9 cellular contexts compared by ENCODE assay signal in genomic region chr1:212916395-212917133, GRCh38. TPM values are rescaled to one million over a fixed set of nuclear protein-coding genes. Genes with fewer than 3 reads are reported as not detected.
DNase-seq lines count a peak whose midpoint lies in the region; ATAC-seq and TF ChIP-seq lines count a peak whose summit lies in the region.
"Had no signal": no experiment of that assay in that cellular context is flagged by ENCODE, and none has a peak within 500 bp of the region (broad histone marks: within the 10 kb centered on the region; RNA-seq: fewer than 3 reads in every experiment).

No MANE protein-coding gene starts in this region.

- no peaks in the 10 kb centered on the region for H3K27me3 ChIP-seq in NT2/D1 (ENCODE audit: insufficient read depth, insufficient read length)
- H3K27me3 ChIP-seq: adrenal gland had no signal

- in situ Hi-C loops in GM13976 (cut with MboI; ENCODE audit: low sequenced_read_pairs, unreplicated experiment) = no loop called here

- peaks cover 13% of the 10 kb centered on the region for H3K27me3 Mint-ChIP-seq in activated CD4-positive, alpha-beta T cell treated with anti-CD3 and anti-CD28 coated beads, Interleukin-2, amount 10 ng/mL, durations not matched to agents 24 days and 14 days

- no peak overlapping the region for H3K27ac Mint-ChIP-seq in activated CD4-positive, alpha-beta T cell treated with anti-CD3 and anti-CD28 coated beads, Interleukin-2, amount 10 ng/mL, durations not matched to agents 24 days and 14 days

- H3K4me3 Mint-ChIP-seq in activated CD4-positive, alpha-beta T cell treated with anti-CD3 and anti-CD28 coated beads, Interleukin-2, amount 10 ng/mL, durations not matched to agents 24 days and 14 days = no peak overlapping the region

- ATAC-seq in Right ventricle myocardium superior (ENCODE audit: poor library complexity) = peak; percentile 72
- no peak for ATAC-seq in HG03135 (IDR thresholded peaks at IDR 0.05; ENCODE audit: unreplicated experiment)

- peak overlapping the region; percentile 27 for H3K4me3 ChIP-seq in NT2/D1 (ENCODE audit: insufficient read length, low read depth)
- H3K4me3 ChIP-seq: adrenal gland had no signal

- peaks cover 8% of the 10 kb centered on the region for H3K4me1 ChIP-seq in NT2/D1 (ENCODE audit: insufficient read depth, insufficient read length)

- DNase-seq in GM13976 (ENCODE audit: low spot score) = peak; percentile 56
- DNase-seq in NT2/D1 (ENCODE audit: low read depth, low spot score) = peak; percentile 84
- peak; percentile 69 for DNase-seq in Right ventricle myocardium superior
- DNase-seq in renal cortical epithelial cell (ENCODE audit: low read depth) = peak; percentile 25
- no peak for DNase-seq in activated CD4-positive, alpha-beta T cell treated with anti-CD3 and anti-CD28 coated beads, Interleukin-2, amount 50 U/mL, for 1 hour
- DNase-seq in activated naive CD4-positive, alpha-beta T cell treated with anti-CD3 and anti-CD28 coated beads, Interleukin-2, amount 50 U/mL, for 16 hours = no peak
- no peak for DNase-seq in activated CD4-positive, alpha-beta T cell treated with anti-CD3 and anti-CD28 coated beads, Interleukin-2, amount 10 ng/mL, durations not matched to agents 24 days and 14 days

- H3K9ac ChIP-seq in NT2/D1 (ENCODE audit: insufficient read length, low read depth) = peak overlapping the region; percentile 91

- peaks cover 3% of the 10 kb centered on the region for H3K4me1 Mint-ChIP-seq in activated CD4-positive, alpha-beta T cell treated with anti-CD3 and anti-CD28 coated beads, Interleukin-2, amount 10 ng/mL, durations not matched to agents 24 days and 14 days

- H3K9me3 ChIP-seq in NT2/D1 (ENCODE audit: insufficient read depth, low read length) = no peaks in the 10 kb centered on the region
- H3K9me3 ChIP-seq: adrenal gland had no signal

- no peaks in the 10 kb centered on the region for H3K9me3 Mint-ChIP-seq in activated CD4-positive, alpha-beta T cell treated with anti-CD3 and anti-CD28 coated beads, Interleukin-2, amount 10 ng/mL, durations not matched to agents 24 days and 14 days

- intact Hi-C loops in Right ventricle myocardium superior (cut with DNase I) = no loop called here
- intact Hi-C loops in activated CD4-positive, alpha-beta T cell treated with anti-CD3 and anti-CD28 coated beads, Interleukin-2, amount 10 ng/mL, durations not matched to agents 24 days and 14 days (cut with micrococcal nuclease) = no loop called here

- no peaks in the 10 kb centered on the region for H3K36me3 ChIP-seq in NT2/D1 (ENCODE audit: insufficient read depth, insufficient read length, low read length)
- H3K36me3 ChIP-seq: adrenal gland had no signal

- peak; percentile 8 for TF ChIP-seq CTCF in GM13976 (IDR thresholded peaks at IDR 0.05; ENCODE audit: borderline replicate concordance, control extremely low read depth, extremely low read depth, insufficient read depth, missing control alignments)

- no peaks in the 10 kb centered on the region for H3K36me3 Mint-ChIP-seq in activated CD4-positive, alpha-beta T cell treated with anti-CD3 and anti-CD28 coated beads, Interleukin-2, amount 10 ng/mL, durations not matched to agents 24 days and 14 days (ENCODE audit: low read depth)

RNA-seq across cellular contexts. Expression of gene VASH2, which starts 33.8 kb away (rescaled TPM):
- 2.2 TPM for total RNA-seq in Right ventricle myocardium superior
- 0.35 TPM in 1 of 2 replicates, not detected in the other for total RNA-seq in renal cortical epithelial cell
- total RNA-seq in activated CD4-positive, alpha-beta T cell treated with anti-CD3 and anti-CD28 coated beads, Interleukin-2, amount 10 ng/mL, durations not matched to agents 24 days and 14 days = 0.54 and 0.84 TPM in 2 replicates

RNA-seq across cellular contexts. Expression of gene FLVCR1, which starts 58.5 kb away (rescaled TPM):
- total RNA-seq in Right ventricle myocardium superior (0.78 TPM), renal cortical epithelial cell (12.9 and 24.8 TPM in 2 replicates)
- total RNA-seq in activated CD4-positive, alpha-beta T cell treated with anti-CD3 and anti-CD28 coated beads, Interleukin-2, amount 10 ng/mL, durations not matched to agents 24 days and 14 days = 17.9 and 21.8 TPM in 2 replicates

Comparison
In these comparisons a context has a peak if more than half of its experiments do, and no peak if none do; other contexts are left out.
1. DNase-seq: peak in GM13976 (single experiment), NT2/D1 (single experiment), Right ventricle myocardium superior (single experiment) and renal cortical epithelial cell (single experiment); none in activated CD4-positive, alpha-beta T cell treated with anti-CD3 and anti-CD28 coated beads, Interleukin-2, amount 50 U/mL, for 1 hour (single experiment), activated naive CD4-positive, alpha-beta T cell treated with anti-CD3 and anti-CD28 coated beads, Interleukin-2, amount 50 U/mL, for 16 hours (single experiment) and activated CD4-positive, alpha-beta T cell treated with anti-CD3 and anti-CD28 coated beads, Interleukin-2, amount 10 ng/mL, durations not matched to agents 24 days and 14 days (single experiment).